ENCODE assay signal across 8 cellular contexts in the genomic region with DNA sequence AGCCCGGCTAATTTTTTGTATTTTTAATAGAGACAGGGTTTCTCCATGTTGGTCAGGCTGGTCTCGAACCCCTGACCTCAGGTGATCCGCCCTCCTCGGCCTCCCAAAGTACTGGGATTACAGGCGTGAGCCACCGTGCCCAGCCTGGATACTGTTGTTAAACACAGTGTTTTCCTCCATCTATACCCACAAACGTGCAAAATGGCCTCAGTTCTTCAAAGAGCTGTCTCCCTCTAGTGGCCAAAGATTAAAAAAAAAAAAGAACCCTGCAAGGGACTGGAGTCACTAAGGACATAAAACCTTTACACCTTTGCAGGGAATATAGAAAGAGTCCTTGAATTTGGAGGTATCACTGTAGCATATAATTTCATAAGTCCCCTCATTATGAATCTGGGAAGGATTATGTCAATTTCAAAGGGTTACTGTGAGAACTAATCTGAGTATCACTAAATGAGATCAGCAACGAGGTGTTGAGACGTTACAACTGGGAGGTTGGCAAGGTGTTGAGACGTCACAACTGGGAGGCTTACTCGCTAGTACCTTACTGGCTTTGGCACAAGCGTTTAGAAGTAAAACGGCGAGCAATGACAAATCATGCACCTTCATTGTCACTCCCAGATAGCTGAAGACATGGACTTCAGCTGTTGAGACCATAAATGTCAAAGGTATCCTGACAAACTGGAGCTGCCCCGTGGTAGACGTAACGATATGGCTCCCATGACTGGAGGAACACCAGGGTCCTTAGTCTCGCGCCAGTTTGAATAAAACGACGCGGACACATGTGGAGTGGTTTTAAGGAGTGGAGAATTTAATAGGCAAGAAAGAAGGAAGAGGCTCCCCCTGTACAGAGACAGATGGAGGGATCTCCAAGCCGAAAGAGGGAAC. TPM values are rescaled to one million over a fixed set of nuclear protein-coding genes. Genes with fewer than 3 reads are reported as not detected.
DNase-seq lines count a peak whose midpoint lies in the region; ATAC-seq and TF ChIP-seq lines count a peak whose summit lies in the region.

No MANE protein-coding gene starts in this region.

- H3K27me3 ChIP-seq in ascending aorta (no peaks in the 10 kb centered on the region), thoracic aorta (replicated peaks; ENCODE audit: insufficient read depth) (no peaks in the 10 kb centered on the region)

- H3K36me3 Mint-ChIP-seq in immature natural killer cell = peaks cover 0 to 3% (median 0%) of the 10 kb centered on the region in 3 donors

- H3K36me3 ChIP-seq in ascending aorta (no peaks in the 10 kb centered on the region), thoracic aorta (no peaks in the 10 kb centered on the region)

- no peaks in the 10 kb centered on the region for H3K4me1 Mint-ChIP-seq in immature natural killer cell

- H3K4me3 ChIP-seq in ascending aorta (no peak overlapping the region), thoracic aorta (no peak overlapping the region)

- H3K9me3 ChIP-seq in ascending aorta = no peaks in the 10 kb centered on the region
- H3K9me3 ChIP-seq in thoracic aorta = no peaks in the 10 kb centered on the region

- intact Hi-C loops in ascending aorta (cut with DNase I) = no loop called here

- peaks cover 0 to 3% (median 0%) of the 10 kb centered on the region in 6 donors for H3K9me3 Mint-ChIP-seq in immature natural killer cell

- H3K27ac ChIP-seq in ascending aorta = no peak overlapping the region
- H3K27ac ChIP-seq in thoracic aorta = no peak overlapping the region

- peak; percentile 56 for DNase-seq in AG08395 (ENCODE audit: low spot score)
- DNase-seq in NCI-H82 treated with DMSO at 0.1 percent for 48 hours (lab: John Stamatoyannopoulos, UW; ENCODE audit: unreplicated experiment) = peak; percentile 6
- no peak for DNase-seq in ascending aorta (ENCODE audit: low spot score in 2 of 2)
- peak; percentile 33 to 55 (median 36) for DNase-seq in immature natural killer cell
- no peak for DNase-seq in thoracic aorta (ENCODE audit: low spot score)

- no peak overlapping the region for H3K27ac Mint-ChIP-seq in immature natural killer cell

- H3K4me1 ChIP-seq in ascending aorta (no peaks in the 10 kb centered on the region), thoracic aorta (ENCODE audit: control insufficient read depth in 1 of 2, low read depth in 2 of 2) (no peaks in the 10 kb centered on the region)

- TF ChIP-seq CTCF in GM12874 (IDR thresholded peaks at IDR 0.05; ENCODE audit: insufficient read depth, low read depth, low read length) = peak; percentile 45
- peak in 2 of 3 experiments; percentile 29 to 40 for TF ChIP-seq CTCF in ascending aorta (IDR thresholded peaks at IDR 0.05)
- peak; percentile 25 for TF ChIP-seq CTCF in thoracic aorta (IDR thresholded peaks at IDR 0.05)

- ATAC-seq in HG03460 (IDR thresholded peaks at IDR 0.05; ENCODE audit: unreplicated experiment) (peak; percentile 54), thoracic aorta (ENCODE audit: insufficient number of reproducible peaks, low FRiP score, low read depth) (no peak), HG03045 (IDR thresholded peaks at IDR 0.05; ENCODE audit: unreplicated experiment) (no peak)

- no peak overlapping the region for H3K4me3 Mint-ChIP-seq in immature natural killer cell

- peaks cover 0 to 5% (median 3%) of the 10 kb centered on the region in 3 donors for H3K27me3 Mint-ChIP-seq in immature natural killer cell (ENCODE audit: low read depth in 3 of 3)

RNA-seq across cellular contexts. Expression of gene ENPP6, which starts 33.4 kb away (rescaled TPM):
- total RNA-seq in ascending aorta = not detected
- under 1 TPM in 2 of 3 donors, not detected in 1; 0.13 to 0.20 TPM for polyA plus RNA-seq in immature natural killer cell
- total RNA-seq in thoracic aorta = 1 to 10 TPM in 1 of 2 donors, under 1 TPM in 1; 0.27 to 2.0 TPM

Comparison
In these comparisons a context has a peak if more than half of its experiments do, and no peak if none do; other contexts are left out.
1. DNase-seq: peak in AG08395 (single experiment), NCI-H82 treated with DMSO at 0.1 percent for 48 hours (single experiment) and immature natural killer cell (3 of 3); none in ascending aorta (0 of 2) and thoracic aorta (single experiment).
2. Peak in every context shown above with its lines, with median percentiles within 50 percentile points of each other: CTCF ChIP-seq.